In the genomic region with DNA sequence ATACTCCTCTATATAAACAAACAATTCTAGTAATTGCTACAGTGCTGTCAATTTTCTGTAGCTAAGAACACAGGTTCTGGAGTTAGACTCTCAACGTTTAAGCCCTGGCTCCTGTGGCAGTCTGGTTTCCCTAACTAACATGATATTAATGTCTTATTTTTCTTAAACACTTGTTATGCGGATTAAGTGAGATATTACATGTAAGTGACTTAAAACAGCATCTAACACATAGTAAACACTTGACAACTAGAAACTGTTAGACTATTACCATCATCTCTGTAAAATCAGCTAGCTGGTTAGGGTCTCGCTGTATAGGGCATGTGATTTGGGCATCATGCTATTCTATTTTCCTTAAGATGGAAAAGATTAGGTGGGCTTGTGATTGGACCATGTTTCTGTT, we compare ENCODE assay signal across 17 cellular contexts. TPM values are rescaled to one million over a fixed set of nuclear protein-coding genes. Genes with fewer than 3 reads are reported as not detected.
A peak's percentile ranks its signal among the peaks of the same experiment; 100 is the strongest.
DNase-seq lines count a peak whose midpoint lies in the region; ATAC-seq and TF ChIP-seq lines count a peak whose summit lies in the region.
"Had no signal": no experiment of that assay in that cellular context is flagged by ENCODE, and none has a peak within 500 bp of the region (broad histone marks: within the 10 kb centered on the region; RNA-seq: fewer than 3 reads in every experiment).

No MANE protein-coding gene starts in this region.

- no peak overlapping the region for H3K23ac ChIP-seq in mesendoderm (ENCODE audit: low read length)

- H3K27me3 ChIP-seq in ACC112 (ENCODE audit: insufficient read depth, low read length) (peaks cover 13% of the 10 kb centered on the region; the same call in 1 of the 2 replicates), HUES6 (ENCODE audit: control insufficient read depth, insufficient read depth, low read length) (no peaks in the 10 kb centered on the region), mesendoderm (ENCODE audit: insufficient read depth, low read length, poor library complexity) (no peaks in the 10 kb centered on the region), Peyer's patch (no peaks in the 10 kb centered on the region)

- no peak overlapping the region for H3K27ac ChIP-seq in ACC112 (ENCODE audit: low read depth, low read length)
- no peak overlapping the region for H3K27ac ChIP-seq in HUES6 (ENCODE audit: low read depth, low read length)
- peak overlapping the region; percentile 89 for H3K27ac ChIP-seq in VCaP
- H3K27ac ChIP-seq in mesendoderm (ENCODE audit: low read depth, low read length) = no peak overlapping the region
- H3K27ac ChIP-seq in Peyer's patch = no peak overlapping the region
- H3K27ac ChIP-seq: C4-2B had no signal

- TF ChIP-seq POLR2A in Peyer's patch (IDR thresholded peaks at IDR 0.05) = no peak

- no peak overlapping the region for H4K8ac ChIP-seq in mesendoderm (ENCODE audit: low read depth, low read length)

- H2AK5ac ChIP-seq in mesendoderm (ENCODE audit: low read length) = no peak overlapping the region

- no peak overlapping the region for H3K4ac ChIP-seq in mesendoderm (ENCODE audit: low read depth, low read length)

- DNase-seq in mesendoderm = no peak
- DNase-seq in Peyer's patch = no peak
- DNase-seq in sciatic nerve (ENCODE audit: low spot score) = no peak
- DNase-seq in NCI-H2196 treated with DMSO at 0.1 percent for 48 hours (lab: John Stamatoyannopoulos, UW; ENCODE audit: unreplicated experiment) = no peak
- DNase-seq: COR-L47, DMS153, EL, GOT3, HFFc6, NCI-H1436, NCI-H2029 treated with DMSO at 0.1 percent for 48 hours, NCI-H510A, NCI-H774 had no signal

- H3K79me2 ChIP-seq in ACC112 (ENCODE audit: control insufficient read depth, insufficient read depth, low read length, unreplicated experiment) (peaks cover 54% of the 10 kb centered on the region), mesendoderm (ENCODE audit: control insufficient read depth, insufficient read depth, low read length) (peaks cover 59% of the 10 kb centered on the region)

- no peak overlapping the region for H2BK15ac ChIP-seq in mesendoderm (replicated peaks; ENCODE audit: low read depth)

- ATAC-seq in sciatic nerve = no peak

- H3K56ac ChIP-seq in mesendoderm (ENCODE audit: low read length) = peak overlapping the region; percentile 11

- no peak overlapping the region for H3K18ac ChIP-seq in mesendoderm (ENCODE audit: low read length)

- intact Hi-C loops in sciatic nerve (cut with DNase I) = no loop called here

- H3K36me3 ChIP-seq in ACC112 (ENCODE audit: insufficient read depth, low read length) (no peaks in the 10 kb centered on the region), HUES6 (ENCODE audit: control insufficient read depth, insufficient read depth, low read length) (no peaks in the 10 kb centered on the region), mesendoderm (ENCODE audit: control insufficient read depth, insufficient read depth, low read length) (no peaks in the 10 kb centered on the region), Peyer's patch (no peaks in the 10 kb centered on the region)

- H3K9ac ChIP-seq in HUES6 (ENCODE audit: low read length) (no peak overlapping the region), mesendoderm (ENCODE audit: low read length) (peak overlapping the region; percentile 48)

- no CpG with 5 or more reads among the region's 3 CpGs for WGBS in mesendoderm (ENCODE audit: extremely low coverage, insufficient coverage, low lambda C conversion rate)

- no peak overlapping the region for H2BK5ac ChIP-seq in mesendoderm (ENCODE audit: low read length)

- H3K79me1 ChIP-seq in mesendoderm (ENCODE audit: low read length) = peaks cover 7% of the 10 kb centered on the region

- H3K4me3 ChIP-seq in ACC112 (ENCODE audit: low read depth, low read length) (peak overlapping the region; percentile 95), HUES6 (ENCODE audit: low read depth, low read length) (peak overlapping the region; percentile 2; the same call in 1 of the 2 replicates), mesendoderm (ENCODE audit: low read length) (no peak overlapping the region), Peyer's patch (no peak overlapping the region)

- H3K9me3 ChIP-seq in HUES6 (ENCODE audit: control insufficient read depth, insufficient read depth, low read depth, low read length) = peaks cover 19% of the 10 kb centered on the region
- no peaks in the 10 kb centered on the region for H3K9me3 ChIP-seq in Peyer's patch

- TF ChIP-seq CTCF in VCaP (conservative IDR thresholded peaks at IDR 0.05) = no peak
- TF ChIP-seq CTCF in Peyer's patch (IDR thresholded peaks at IDR 0.05) = no peak

- peaks cover 23% of the 10 kb centered on the region for H3K4me1 ChIP-seq in ACC112 (ENCODE audit: control insufficient read depth, insufficient read depth, low read length, unreplicated experiment)
- H3K4me1 ChIP-seq in HUES6 (ENCODE audit: control insufficient read depth, insufficient read depth, low read length) = peaks cover 52% of the 10 kb centered on the region
- peaks cover 34% of the 10 kb centered on the region for H3K4me1 ChIP-seq in mesendoderm (ENCODE audit: control insufficient read depth, low read depth, low read length)
- peaks cover 0 to 51% (median 0%) of the 10 kb centered on the region in 4 donors for H3K4me1 ChIP-seq in Peyer's patch

- peak overlapping the region; percentile 15 for H3K4me2 ChIP-seq in mesendoderm (ENCODE audit: low read length)

- H4K5ac ChIP-seq in mesendoderm (ENCODE audit: low read length) = no peak overlapping the region

- H2AFZ ChIP-seq in ACC112 (ENCODE audit: low read length, unreplicated experiment) = no peak overlapping the region

- no peak overlapping the region for H2BK120ac ChIP-seq in mesendoderm (ENCODE audit: low read depth, low read length)

RNA-seq across cellular contexts. Expression of a gene that starts 2.3 kb away (rescaled TPM):
- 71.3 TPM for polyA plus RNA-seq in mesendoderm (2013, experiment 1 of 2)
- 69.6 TPM for polyA plus RNA-seq in mesendoderm (2013, experiment 2 of 2)
- total RNA-seq in Peyer's patch = 10 to 100 TPM in 1 of 4 donors, 1 to 10 TPM in 3; 6.2 to 10.7 (median 7.3) TPM
- 9.5 TPM for total RNA-seq in sciatic nerve

Comparison
In these comparisons a context has a peak if more than half of its experiments do, and no peak if none do; other contexts are left out.
1. H3K4me3 ChIP-seq: peak in ACC112 (single experiment) and HUES6 (single experiment); none in mesendoderm (single experiment) and Peyer's patch (0 of 4).